10 cellular contexts compared by ENCODE assay signal in genomic region chr12:93743229-93743998, GRCh38.
DNase-seq lines count a peak whose midpoint lies in the region; ATAC-seq, FAIRE-seq and TF ChIP-seq lines count a peak whose summit lies in the region.
"Had no signal": no experiment of that assay in that cellular context is flagged by ENCODE, and none has a peak within 500 bp of the region (broad histone marks: within the 10 kb centered on the region; RNA-seq: fewer than 3 reads in every experiment).

No MANE protein-coding gene starts in this region.

- CTCF ChIA-PET in activated CD4-positive, alpha-beta T cell treated with anti-CD3 and anti-CD28 coated beads for 36 hours (lab: Charles Lee): interaction anchor here (1.4 kb wide), 1 partner anchor 240 kb away, joined by 3 read pairs; no protein-coding TSS in a partner anchor
- CTCF ChIA-PET in HepG2 (lab: Yijun Ruan, JAX; ENCODE audit: low intra/inter-chr PET ratio, low total read pairs): no interaction called here

- no peak overlapping the region for H3K27ac Mint-ChIP-seq in activated CD4-positive, alpha-beta T cell treated with anti-CD3 and anti-CD28 coated beads for 36 hours
- no peak overlapping the region for H3K27ac Mint-ChIP-seq in activated naive CD8-positive, alpha-beta T cell

- H3K4me3 Mint-ChIP-seq in activated CD4-positive, alpha-beta T cell treated with anti-CD3 and anti-CD28 coated beads for 36 hours: peak overlapping the region; percentile 80
- H3K4me3 Mint-ChIP-seq in activated naive CD8-positive, alpha-beta T cell: peak overlapping the region; percentile 88

- no peak for DNase-seq in activated CD4-positive, alpha-beta T cell treated with anti-CD3 and anti-CD28 coated beads for 36 hours
- no peak for DNase-seq in activated CD4-positive, alpha-beta T cell treated with anti-CD3 and anti-CD28 coated beads for 4 hours
- DNase-seq in HepG2 (ENCODE audit: low spot score): no peak
- no peak for DNase-seq in suprapubic skin (ENCODE audit: low spot score in 2 of 2)
- DNase-seq in medulla oblongata (ENCODE audit: extremely low spot score): no peak
- DNase-seq in left lobe of liver (ENCODE audit: low spot score): no peak
- DNase-seq: effector CD8-positive, alpha-beta T cell had no signal

- 95% methylated on average over 9 of the region's 9 CpGs for WGBS in HepG2 (ENCODE audit: low lambda C conversion rate)
- 93% methylated on average over 9 of the region's 9 CpGs for WGBS in suprapubic skin

- H3K27ac ChIP-seq in HepG2 (ENCODE audit: extremely low read length, insufficient read depth, low read length): no peak overlapping the region
- peak overlapping the region; percentile 85 for H3K27ac ChIP-seq in suprapubic skin

- TF ChIP-seq CTCF in HepG2 (CRISPR knock-in tag; IDR thresholded peaks at IDR 0.05) (no peak), suprapubic skin (IDR thresholded peaks at IDR 0.05) (no peak)

- H3K9ac ChIP-seq in HepG2 (ENCODE audit: insufficient read depth, low read depth, low read length): no peak overlapping the region

- no peak for ATAC-seq in activated CD4-positive, alpha-beta T cell treated with anti-CD3 and anti-CD28 coated beads for 36 hours
- ATAC-seq in HepG2 (no peak), HG03565 (IDR thresholded peaks at IDR 0.05; ENCODE audit: unreplicated experiment) (no peak), left lobe of liver (no peak)

- H3K4me3 ChIP-seq in HepG2 (replicated peaks in 1 of 3; ENCODE audit: insufficient read depth in 1 of 3, low read depth in 2 of 3, low read length in 3 of 3) (no peak overlapping the region), suprapubic skin (peak overlapping the region; percentile 60)

- no peaks in the 10 kb centered on the region for H4K20me1 ChIP-seq in HepG2 (ENCODE audit: insufficient read depth, low read length)

- H3K4me1 ChIP-seq in HepG2 (ENCODE audit: insufficient read depth, low read length) (peaks cover 21% of the 10 kb centered on the region), suprapubic skin (peaks cover 44% of the 10 kb centered on the region)

- no peak overlapping the region for H2AFZ ChIP-seq in HepG2 (ENCODE audit: low read length)

- H3K9me3 ChIP-seq in HepG2 (ENCODE audit: low read length) (no peaks in the 10 kb centered on the region), suprapubic skin (no peaks in the 10 kb centered on the region)

- FAIRE-seq in HepG2 (lab: Jason Lieb, UNC): no peak
- FAIRE-seq: GM18507 had no signal

- TF ChIP-seq POLR2A in HepG2 (IDR thresholded peaks at IDR 0.05; ENCODE audit: insufficient read depth in 1 of 2, low read depth in 2 of 2, low read length in 2 of 2) (no peak), suprapubic skin (IDR thresholded peaks at IDR 0.05) (no peak)

- TF ChIP-seq RAD21 in HepG2 (CRISPR knock-in tag; IDR thresholded peaks at IDR 0.05): no peak

- no peak for TF ChIP-seq EP300 in HepG2 (IDR thresholded peaks at IDR 0.05; ENCODE audit: low read depth in 2 of 2, low read length in 2 of 2)
- no peak for TF ChIP-seq EP300 in HepG2 (CRISPR knock-in tag; IDR thresholded peaks at IDR 0.05; ENCODE audit: borderline replicate concordance)
- no peak for TF ChIP-seq EP300 in suprapubic skin (IDR thresholded peaks at IDR 0.05)

- POLR2A ChIA-PET in activated CD4-positive, alpha-beta T cell treated with anti-CD3 and anti-CD28 coated beads for 36 hours (lab: Charles Lee): no interaction called here
- POLR2A ChIA-PET in HepG2 (lab: Yijun Ruan, JAX): no interaction called here

- H3K79me2 ChIP-seq in HepG2 (ENCODE audit: insufficient read depth, low read length): no peaks in the 10 kb centered on the region

- H3K36me3 Mint-ChIP-seq in activated CD4-positive, alpha-beta T cell treated with anti-CD3 and anti-CD28 coated beads for 36 hours (ENCODE audit: low read depth): no peaks in the 10 kb centered on the region
- H3K36me3 Mint-ChIP-seq in activated naive CD8-positive, alpha-beta T cell: no peaks in the 10 kb centered on the region

- H3K27me3 Mint-ChIP-seq in activated CD4-positive, alpha-beta T cell treated with anti-CD3 and anti-CD28 coated beads for 36 hours: peaks cover 2% of the 10 kb centered on the region
- H3K27me3 Mint-ChIP-seq in activated naive CD8-positive, alpha-beta T cell: no peaks in the 10 kb centered on the region

- no peaks in the 10 kb centered on the region for H3K9me3 Mint-ChIP-seq in activated CD4-positive, alpha-beta T cell treated with anti-CD3 and anti-CD28 coated beads for 36 hours (ENCODE audit: low read depth)
- no peaks in the 10 kb centered on the region for H3K9me3 Mint-ChIP-seq in activated naive CD8-positive, alpha-beta T cell (ENCODE audit: low read depth)

- in situ Hi-C loops in HepG2 (cut with HindIII; ENCODE audit: extremely low pct_ligation_motif_present, low pct_unique_long_range_greater_than_20kb): loop anchor here (5.0 kb wide), 2 partner anchors 66 to 171 kb away; partner anchors contain the start of genes CRADD and SOCS2

- no TSS peak for BruUV-seq in HepG2 (replicated peaks; lab: Mats Ljungman, UMichigan)

- peaks cover 21% of the 10 kb centered on the region for H3K4me1 Mint-ChIP-seq in activated CD4-positive, alpha-beta T cell treated with anti-CD3 and anti-CD28 coated beads for 36 hours
- peaks cover 30% of the 10 kb centered on the region for H3K4me1 Mint-ChIP-seq in activated naive CD8-positive, alpha-beta T cell (ENCODE audit: low read depth)

- H3K27me3 ChIP-seq in HepG2 (ENCODE audit: control insufficient read depth in 1 of 2, insufficient read depth in 2 of 2, low read length in 2 of 2) (no peaks in the 10 kb centered on the region), suprapubic skin (no peaks in the 10 kb centered on the region)

- H3K4me2 ChIP-seq in HepG2 (ENCODE audit: low read depth, low read length): peak overlapping the region; percentile 96; the same call in 1 of the 2 replicates

- no peaks in the 10 kb centered on the region for H3K36me3 ChIP-seq in HepG2 (replicated peaks in 1 of 2; ENCODE audit: control insufficient read depth in 1 of 2, insufficient read depth in 2 of 2, low read length in 2 of 2)
- no peaks in the 10 kb centered on the region for H3K36me3 ChIP-seq in suprapubic skin

- intact Hi-C loops in activated CD4-positive, alpha-beta T cell treated with anti-CD3 and anti-CD28 coated beads for 36 hours (cut with DNase I, micrococcal nuclease): loop anchor here (10.0 kb wide), 1 partner anchor 239 kb away; no protein-coding TSS in a partner anchor
- intact Hi-C loops in HepG2 (cut with micrococcal nuclease; ENCODE audit: unreplicated experiment): loop anchor here (2.0 kb wide), 1 partner anchor 241 kb away; no protein-coding TSS in a partner anchor

TF ChIP-seq in HepG2, 621 proteins besides CTCF, POLR2A, EP300 and RAD21:
- no peak for TF ChIP-seq SETDB1 (CRISPR knock-in tag; IDR thresholded peaks at IDR 0.05; ENCODE audit: borderline replicate concordance)
- TF ChIP-seq HDAC1 (CRISPR knock-in tag; IDR thresholded peaks at IDR 0.05): no peak
- TF ChIP-seq MYNN (CRISPR knock-in tag; IDR thresholded peaks at IDR 0.05; ENCODE audit: low read depth): no peak
- no peak for TF ChIP-seq MED1 (CRISPR knock-in tag; IDR thresholded peaks at IDR 0.05)
- no peak for TF ChIP-seq DZIP1 (CRISPR knock-in tag; IDR thresholded peaks at IDR 0.05)
- TF ChIP-seq ZFP82 (CRISPR knock-in tag; IDR thresholded peaks at IDR 0.05; ENCODE audit: borderline replicate concordance): no peak
- no peak for TF ChIP-seq ZNF616 (CRISPR knock-in tag; IDR thresholded peaks at IDR 0.05; ENCODE audit: low read depth)
- TF ChIP-seq, protein P1, sequence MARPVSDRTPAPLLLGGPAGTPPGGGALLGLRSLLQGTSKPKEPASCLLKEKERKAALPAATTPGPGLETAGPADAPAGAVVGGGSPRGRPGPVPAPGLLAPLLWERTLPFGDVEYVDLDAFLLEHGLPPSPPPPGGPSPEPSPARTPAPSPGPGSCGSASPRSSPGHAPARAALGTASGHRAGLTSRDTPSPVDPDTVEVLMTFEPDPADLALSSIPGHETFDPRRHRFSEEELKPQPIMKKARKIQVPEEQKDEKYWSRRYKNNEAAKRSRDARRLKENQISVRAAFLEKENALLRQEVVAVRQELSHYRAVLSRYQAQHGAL (CRISPR knock-in tag; IDR thresholded peaks at IDR 0.05; ENCODE audit: not compliant biosample characterization): no peak
- TF ChIP-seq ZKSCAN8 (CRISPR knock-in tag; IDR thresholded peaks at IDR 0.05; ENCODE audit: borderline replicate concordance): no peak
- no peak for TF ChIP-seq SP4 (CRISPR knock-in tag; IDR thresholded peaks at IDR 0.05)
- TF ChIP-seq SIX4 (CRISPR knock-in tag; IDR thresholded peaks at IDR 0.05): no peak
